ENCODE assay signal across 8 cellular contexts in genomic region chr3:117526485-117527079, GRCh38.
DNase-seq lines count a peak whose midpoint lies in the region; ATAC-seq, FAIRE-seq and TF ChIP-seq lines count a peak whose summit lies in the region.

No MANE protein-coding gene starts in this region.

- TF ChIP-seq CTCF in HL-60 (IDR thresholded peaks at IDR 0.05; ENCODE audit: insufficient read depth, low read length) = peak; percentile 17
- peak; percentile 10 for TF ChIP-seq CTCF in kidney (IDR thresholded peaks at IDR 0.05; ENCODE audit: borderline replicate concordance, extremely low read depth, insufficient read depth)

- no peaks in the 10 kb centered on the region for H3K36me3 Mint-ChIP-seq in activated T-helper 17 cell treated with anti-CD3 and anti-CD28 coated beads, Interleukin-2, amount 50 U/mL, for 72 hours (ENCODE audit: low read depth)

- ATAC-seq in GM21576 (IDR thresholded peaks at IDR 0.05; ENCODE audit: unreplicated experiment) = no peak
- ATAC-seq in activated T-helper 17 cell treated with anti-CD3 and anti-CD28 coated beads, Interleukin-2, amount 50 U/mL, for 72 hours (replicated peaks) = no peak

- H3K27me3 ChIP-seq in HL-60 (ENCODE audit: insufficient read depth, poor library complexity, severe bottlenecking) = no peaks in the 10 kb centered on the region
- H3K27me3 ChIP-seq in adipocyte (replicated peaks; ENCODE audit: control insufficient read depth, insufficient read depth, low read length) = no peaks in the 10 kb centered on the region

- H3K9me3 ChIP-seq in adipocyte (ENCODE audit: control insufficient read depth, low read length) (no peaks in the 10 kb centered on the region), kidney (ENCODE audit: control insufficient read depth in 1 of 2, low read length in 2 of 2) (no peaks in the 10 kb centered on the region)

- H3K36me3 ChIP-seq in adipocyte (ENCODE audit: control insufficient read depth, insufficient read depth, low read length, severe bottlenecking) (no peaks in the 10 kb centered on the region), kidney (ENCODE audit: control insufficient read depth in 1 of 2, insufficient read depth in 2 of 2, low read length in 2 of 2) (no peaks in the 10 kb centered on the region)

- H3K27ac Mint-ChIP-seq in activated T-helper 17 cell treated with anti-CD3 and anti-CD28 coated beads, Interleukin-2, amount 50 U/mL, for 72 hours = no peak overlapping the region

- no peaks in the 10 kb centered on the region for H3K27me3 Mint-ChIP-seq in activated T-helper 17 cell treated with anti-CD3 and anti-CD28 coated beads, Interleukin-2, amount 50 U/mL, for 72 hours

- no peak overlapping the region for H3K4me3 ChIP-seq in HL-60 (replicated peaks; ENCODE audit: insufficient read depth, low read length)
- no peak overlapping the region for H3K4me3 ChIP-seq in adipocyte (ENCODE audit: low read length)
- no peak overlapping the region for H3K4me3 ChIP-seq in kidney (ENCODE audit: low read length in 2 of 2)

- H3K27ac ChIP-seq in HL-60 (replicated peaks) (no peak overlapping the region), kidney (ENCODE audit: low read depth in 2 of 2, low read length in 2 of 2) (no peak overlapping the region)

- peaks cover 18% of the 10 kb centered on the region for H3K4me1 ChIP-seq in adipocyte (ENCODE audit: control insufficient read depth, insufficient read depth, low read length)
- no peaks in the 10 kb centered on the region for H3K4me1 ChIP-seq in kidney (ENCODE audit: control insufficient read depth in 1 of 2, insufficient read depth in 1 of 2, low read depth in 1 of 2, low read length in 2 of 2)

- CTCF ChIA-PET in HEK293T (lab: Yijun Ruan, JAX) = interaction anchor here (0.6 to 1.1 kb wide), 3 partner anchors 13 to 1440 kb away, joined by 3 to 5 read pairs (median 3); no protein-coding TSS in a partner anchor

- no peak overlapping the region for H3K4me3 Mint-ChIP-seq in activated T-helper 17 cell treated with anti-CD3 and anti-CD28 coated beads, Interleukin-2, amount 50 U/mL, for 72 hours

- no peak for FAIRE-seq in kidney (lab: Jason Lieb, UNC)

- DNase-seq in NCI-H2196 (lab: John Stamatoyannopoulos, UW; ENCODE audit: unreplicated experiment) = peak; percentile 51
- no peak for DNase-seq in NCI-H2196 treated with DMSO at 0.1 percent for 48 hours (lab: John Stamatoyannopoulos, UW; ENCODE audit: unreplicated experiment)
- DNase-seq in HL-60 (ENCODE audit: low read depth in 1 of 2, low spot score in 1 of 2) = peak in 1 of 2 experiments; percentile 45
- DNase-seq in adipocyte (ENCODE audit: low read depth) = peak; percentile 77
- no peak for DNase-seq in kidney
- no peak for DNase-seq in HEK293T (ENCODE audit: extremely low spot score)

- POLR2A ChIA-PET in HEK293T (lab: Yijun Ruan, JAX) = no interaction called here

- no peaks in the 10 kb centered on the region for H3K4me1 Mint-ChIP-seq in activated T-helper 17 cell treated with anti-CD3 and anti-CD28 coated beads, Interleukin-2, amount 50 U/mL, for 72 hours

- peaks cover 9% of the 10 kb centered on the region for H3K9me3 Mint-ChIP-seq in activated T-helper 17 cell treated with anti-CD3 and anti-CD28 coated beads, Interleukin-2, amount 50 U/mL, for 72 hours

- no peak overlapping the region for H3K9ac ChIP-seq in adipocyte (ENCODE audit: low read length)
- no peak overlapping the region for H3K9ac ChIP-seq in kidney (ENCODE audit: low read length in 2 of 2)

- intact Hi-C loops in kidney (cut with DNase I) = no loop called here

TF ChIP-seq in HEK293T, 16 proteins besides CTCF, POLR2A, EP300 and RAD21:
- TF ChIP-seq FOXM1 (IDR thresholded peaks at IDR 0.05; ENCODE audit: borderline replicate concordance) (no peak), TARDBP (IDR thresholded peaks at IDR 0.05) (no peak), HDGF (IDR thresholded peaks at IDR 0.05; ENCODE audit: borderline replicate concordance) (no peak), ZNF384 (IDR thresholded peaks at IDR 0.05) (no peak), FOXA1 (IDR thresholded peaks at IDR 0.05) (no peak), ELF4 (IDR thresholded peaks at IDR 0.05) (no peak), ARNT (IDR thresholded peaks at IDR 0.05) (no peak), NFRKB (IDR thresholded peaks at IDR 0.05) (no peak), SUZ12 (IDR thresholded peaks at IDR 0.05) (no peak), L3MBTL2 (conservative IDR thresholded peaks at IDR 0.05) (no peak), SP1 (IDR thresholded peaks at IDR 0.05) (no peak), FOXK2 (IDR thresholded peaks at IDR 0.05) (no peak), LEF1 (IDR thresholded peaks at IDR 0.05; ENCODE audit: borderline replicate concordance) (no peak), CTBP1 (IDR thresholded peaks at IDR 0.05; ENCODE audit: borderline replicate concordance) (no peak), BHLHE40 (IDR thresholded peaks at IDR 0.05; ENCODE audit: borderline replicate concordance) (no peak), PKNOX1 (IDR thresholded peaks at IDR 0.05) (no peak)

Comparison
In these comparisons a context has a peak if more than half of its experiments do, and no peak if none do; other contexts are left out.
1. DNase-seq: peak in NCI-H2196 (single experiment) and adipocyte (single experiment); none in NCI-H2196 treated with DMSO at 0.1 percent for 48 hours (single experiment), kidney (single experiment) and HEK293T (single experiment).